Comparison of ENCODE assay signal across 22 cellular contexts in the genomic region with DNA sequence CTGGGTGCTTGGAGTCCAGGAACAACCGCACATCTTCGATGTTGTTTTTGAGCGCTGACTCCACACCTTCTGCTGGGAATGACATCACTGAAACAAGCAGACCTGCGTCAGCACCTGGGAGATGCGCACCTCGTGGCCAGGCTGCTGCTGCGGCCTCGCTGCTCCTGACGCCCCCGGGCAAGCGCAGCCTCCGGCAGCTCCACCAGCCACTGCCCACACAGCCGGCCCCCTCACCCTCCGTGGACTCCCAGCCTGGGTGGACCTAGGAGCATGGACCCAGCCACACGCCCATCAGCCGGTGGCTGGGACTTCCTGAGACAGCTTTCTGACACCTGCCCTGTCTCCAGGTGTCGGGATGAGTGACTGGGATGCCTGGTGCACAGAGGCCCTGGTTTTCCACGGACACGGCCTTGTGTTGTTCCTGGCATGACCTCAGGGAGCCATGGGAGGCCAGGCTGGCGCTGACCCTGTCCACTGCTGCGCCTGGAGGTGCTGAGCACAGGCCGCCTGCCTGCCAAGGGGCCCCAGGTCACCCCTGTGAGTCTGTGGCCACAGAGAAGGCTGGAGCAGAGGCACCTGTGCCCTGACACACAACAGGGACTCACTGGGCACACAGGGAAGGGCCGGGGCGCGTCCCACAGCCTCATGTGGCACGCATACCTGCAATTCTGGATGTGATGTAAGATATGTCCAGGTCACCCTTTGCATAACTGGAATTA. TPM values are rescaled to one million over a fixed set of nuclear protein-coding genes. Genes with fewer than 3 reads are reported as not detected.
"Had no signal": no experiment of that assay in that cellular context is flagged by ENCODE, and none has a peak within 500 bp of the region (broad histone marks: within the 10 kb centered on the region; RNA-seq: fewer than 3 reads in every experiment).

No MANE protein-coding gene starts in this region.

- H3K36me3 ChIP-seq: SJSA1 had no signal

- FAIRE-seq: RCC 7860 had no signal

- DNase-seq: KBM-7, MV-4-11, NCI-H1048, NCI-H1105 treated with DMSO at 0.1 percent for 48 hours, NCI-H1417 treated with DMSO at 0.1 percent for 48 hours, NCI-H146, NCI-H1694 treated with DMSO at 0.1 percent for 48 hours, NCI-H1930, NCI-H2081, NCI-H2107, NCI-H2227 treated with DMSO at 0.1 percent for 48 hours, NCI-H510A, NCI-H524 treated with DMSO at 0.1 percent for 48 hours, NCI-H69, NCI-H774, Right ventricle myocardium superior, RPMI8226, SIG-M5 had no signal

- H3K4me3 ChIP-seq: SJSA1, SK-N-MC had no signal

- H3K27me3 ChIP-seq: SJSA1 had no signal

RNA-seq across cellular contexts. Expression of gene CPLX1, which starts 57.6 kb away (rescaled TPM):
- total RNA-seq: LHCN-M2, SJSA1 had no signal
